8 cellular contexts compared by ENCODE assay signal in genomic region chr9:92325269-92325990, GRCh38. TPM values are rescaled to one million over a fixed set of nuclear protein-coding genes. Genes with fewer than 3 reads are reported as not detected.
DNase-seq lines count a peak whose midpoint lies in the region; ATAC-seq, FAIRE-seq and TF ChIP-seq lines count a peak whose summit lies in the region.

CENPP (plus strand) TSS chr9:92325953.
NOL8 (minus strand) TSS chr9:92325350; CDS start chr9:92324161, 1,189 bp downstream.

- H3K36me3 ChIP-seq in right atrium auricular region = peaks cover 13% of the 10 kb centered on the region
- peaks cover 3 to 28% of the 10 kb centered on the region in 2 donors for H3K36me3 ChIP-seq in psoas muscle (ENCODE audit: insufficient read depth in 1 of 2, low read depth in 1 of 2)

- peaks cover 0 to 23% of the 10 kb centered on the region in 2 donors for H3K4me1 ChIP-seq in right atrium auricular region
- peaks cover 29% of the 10 kb centered on the region for H3K4me1 ChIP-seq in psoas muscle

- TF ChIP-seq CTCF in right atrium auricular region (IDR thresholded peaks at IDR 0.05) (no peak), psoas muscle (IDR thresholded peaks at IDR 0.05) (no peak)

- H3K27me3 ChIP-seq in right atrium auricular region (no peaks in the 10 kb centered on the region), psoas muscle (ENCODE audit: insufficient read depth in 3 of 3, low read length in 2 of 3) (no peaks in the 10 kb centered on the region)

- H3K9me3 ChIP-seq in right atrium auricular region (no peaks in the 10 kb centered on the region), psoas muscle (no peaks in the 10 kb centered on the region)

- 0 to 1% (median 0%) methylated on average over 49 to 55 of the region's 55 CpGs for WGBS in psoas muscle, 3 donors

- H3K4me3 ChIP-seq in right atrium auricular region (peak within 1 kb of the TSS; percentile 75 to 80), psoas muscle (peak within 1 kb of the TSS; percentile 86)

- peak; percentile 92 for FAIRE-seq in urothelium cell line (lab: Jason Lieb, UNC)

- peak; percentile 94 for ATAC-seq in GM18502 (IDR thresholded peaks at IDR 0.05; ENCODE audit: poor library complexity, unreplicated experiment)
- peak; percentile 91 for ATAC-seq in HG02938 (IDR thresholded peaks at IDR 0.05; ENCODE audit: unreplicated experiment)
- ATAC-seq in psoas muscle = peak; percentile 97 to 98 (median 97)

- DNase-seq in NCI-H1694 treated with DMSO at 0.1 percent for 48 hours (lab: John Stamatoyannopoulos, UW) (peak; percentile 86), T-helper 2 cell (peak; percentile 58 to 92 (median 74)), right atrium auricular region (ENCODE audit: low spot score) (peak; percentile 91), psoas muscle (peak; percentile 86 to 92), urothelium cell line (ENCODE audit: low spot score) (peak; percentile 91)

- intact Hi-C loops in psoas muscle (cut with DNase I) = loop anchor here (5.0 to 10.0 kb wide), 2 partner anchors 309 to 312 kb away; no protein-coding TSS in a partner anchor

- H3K27ac ChIP-seq in angular gyrus (ENCODE audit: low read depth, low read length) (peak within 1 kb of the TSS; percentile 99), right atrium auricular region (peak within 1 kb of the TSS; percentile 92 to 96), psoas muscle (peak within 1 kb of the TSS; percentile 98)

RNA-seq across cellular contexts. Expression of gene CENPP, which starts in this region (rescaled TPM):
- total RNA-seq in right atrium auricular region (1 to 10 TPM; 1.1 to 1.2 TPM), psoas muscle (10 to 100 TPM in 1 of 4 donors, 1 to 10 TPM in 3; 5.9 to 15.7 (median 8.0) TPM)
- 1 to 10 TPM; 1.8 to 6.4 (median 3.9) TPM for polyA plus RNA-seq in psoas muscle

RNA-seq across cellular contexts. Expression of gene NOL8, which starts in this region (rescaled TPM):
- total RNA-seq in right atrium auricular region (10 to 100 TPM; 11.4 to 12.3 TPM), psoas muscle (10 to 100 TPM; 14.5 to 29.4 (median 20.1) TPM)
- polyA plus RNA-seq in psoas muscle = 10 to 100 TPM; 11.2 to 21.1 (median 11.7) TPM

Comparison
In these comparisons a context has a peak if more than half of its experiments do, and no peak if none do; other contexts are left out.
1. Peak in every context shown above with its lines: DNase-seq, ATAC-seq, H3K4me3 ChIP-seq and H3K27ac ChIP-seq.